17 cellular contexts compared by ENCODE assay signal in the genomic region with DNA sequence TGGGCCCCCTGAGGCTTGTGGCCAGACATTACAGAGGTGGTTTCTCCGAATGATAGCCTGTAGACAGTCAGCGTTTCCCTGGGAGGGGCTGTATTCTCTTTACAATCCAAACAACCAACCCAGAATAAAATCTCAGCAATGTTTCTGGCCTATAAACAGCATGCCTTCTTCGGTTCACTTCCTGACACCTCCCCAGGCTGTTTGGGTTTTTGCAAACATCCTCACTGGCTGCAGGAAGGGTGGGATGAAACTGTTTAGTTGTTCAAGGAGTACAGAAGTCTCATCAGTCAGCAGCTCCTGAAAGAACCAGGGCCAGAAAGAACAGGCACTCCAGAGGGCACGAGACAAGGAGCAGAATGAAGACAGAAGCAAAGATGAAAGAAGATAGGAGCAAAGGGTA.
A peak's percentile ranks its signal among the peaks of the same experiment; 100 is the strongest.
DNase-seq lines count a peak whose midpoint lies in the region; ATAC-seq and TF ChIP-seq lines count a peak whose summit lies in the region.
"Had no signal": no experiment of that assay in that cellular context is flagged by ENCODE, and none has a peak within 500 bp of the region (broad histone marks: within the 10 kb centered on the region; RNA-seq: fewer than 3 reads in every experiment).

No MANE protein-coding gene starts in this region.

- CTCF ChIA-PET in CD4-positive, alpha-beta memory T cell (lab: Charles Lee; ENCODE audit: partially characterized antibody): no interaction called here
- CTCF ChIA-PET in Calu3 (lab: Charles Lee): no interaction called here

- peaks cover 3% of the 10 kb centered on the region for H3K36me3 Mint-ChIP-seq in osteocyte (ENCODE audit: unreplicated experiment)
- no peaks in the 10 kb centered on the region for H3K36me3 Mint-ChIP-seq in CD4-positive, alpha-beta memory T cell
- H3K36me3 Mint-ChIP-seq in Calu3 (ENCODE audit: insufficient read depth, unreplicated experiment): no peaks in the 10 kb centered on the region

- peak; percentile 54 to 55 for ATAC-seq in left cardiac atrium
- ATAC-seq in HG02970 (IDR thresholded peaks at IDR 0.05; ENCODE audit: low FRiP score, unreplicated experiment): no peak

- peaks cover 29% of the 10 kb centered on the region for H3K4me1 Mint-ChIP-seq in osteocyte (ENCODE audit: unreplicated experiment)
- no peaks in the 10 kb centered on the region for H3K4me1 Mint-ChIP-seq in CD4-positive, alpha-beta memory T cell
- no peaks in the 10 kb centered on the region for H3K4me1 Mint-ChIP-seq in Calu3 (ENCODE audit: low read depth, unreplicated experiment)

- H3K4me3 Mint-ChIP-seq in osteocyte (ENCODE audit: unreplicated experiment) (peak overlapping the region; percentile 49), Calu3 (ENCODE audit: low read depth, unreplicated experiment) (no peak overlapping the region)
- no peak overlapping the region for H3K4me3 Mint-ChIP-seq in CD4-positive, alpha-beta memory T cell
- H3K4me3 Mint-ChIP-seq: H9, nephron progenitor cell had no signal

- peaks cover 11 to 24% (median 14%) of the 10 kb centered on the region in 10 experiments for H3K4me1 ChIP-seq in BLaER1 treated with 17β-estradiol and CSF1 and Interleukin-3, amounts not matched to agents 10 nM and 100 nM
- no peaks in the 10 kb centered on the region for H3K4me1 ChIP-seq in adipocyte (ENCODE audit: control insufficient read depth, insufficient read depth, low read length)
- H3K4me1 ChIP-seq in CD4-positive, alpha-beta memory T cell (ENCODE audit: insufficient read depth, low read length): no peaks in the 10 kb centered on the region

- no peak overlapping the region for H3K4me3 ChIP-seq in BLaER1 treated with 17β-estradiol and CSF1 and Interleukin-3, amounts not matched to agents 10 nM and 100 nM
- no peak overlapping the region for H3K4me3 ChIP-seq in adipocyte (ENCODE audit: low read length)
- H3K4me3 ChIP-seq in CD4-positive, alpha-beta memory T cell (ENCODE audit: low read length in 2 of 2): no peak overlapping the region
- H3K4me3 ChIP-seq: sigmoid colon, tibial nerve had no signal

- TF ChIP-seq CTCF in osteocyte (IDR thresholded peaks at IDR 0.05): no peak
- TF ChIP-seq CTCF in Calu3 (IDR thresholded peaks at IDR 0.05; ENCODE audit: unreplicated experiment): no peak

- peak; percentile 80 for DNase-seq in adipocyte (ENCODE audit: low read depth)
- DNase-seq in left cardiac atrium: no peak
- no peak for DNase-seq in osteocyte (ENCODE audit: extremely low spot score, unreplicated experiment)
- DNase-seq in CD4-positive, alpha-beta memory T cell: no peak
- DNase-seq in NCI-H2081 (lab: John Stamatoyannopoulos, UW): no peak
- DNase-seq in Calu3: no peak
- DNase-seq: activated effector memory CD4-positive, alpha-beta T cell treated with anti-CD3 and anti-CD28 coated beads, Interleukin-2, amount 50 U/mL, for 16 hours; amygdala; dermis blood vessel endothelial cell; H9; NCI-H187 treated with DMSO at 0.1 percent for 48 hours; NCI-H524; nephron progenitor cell; sigmoid colon had no signal

- H3K9me3 Mint-ChIP-seq in osteocyte (ENCODE audit: unreplicated experiment) (peaks cover 7% of the 10 kb centered on the region), Calu3 (ENCODE audit: low read depth, unreplicated experiment) (no peaks in the 10 kb centered on the region)
- peaks cover 0 to 2% (median 0%) of the 10 kb centered on the region in 8 donors for H3K9me3 Mint-ChIP-seq in CD4-positive, alpha-beta memory T cell

- H3K27ac ChIP-seq in BLaER1 treated with 17β-estradiol and CSF1 and Interleukin-3, amounts not matched to agents 10 nM and 100 nM: no peak overlapping the region
- H3K27ac ChIP-seq in CD4-positive, alpha-beta memory T cell (ENCODE audit: low read depth, low read length): no peak overlapping the region

- POLR2A ChIA-PET in CD4-positive, alpha-beta memory T cell (lab: Charles Lee; ENCODE audit: partially characterized antibody): no interaction called here

- no TSS peak for BruUV-seq in Calu3 (replicated peaks; lab: Mats Ljungman, UMichigan)

- intact Hi-C loops in left cardiac atrium (cut with DNase I): no loop called here
- intact Hi-C loops in CD4-positive, alpha-beta memory T cell (cut with micrococcal nuclease): no loop called here
- intact Hi-C loops in Calu3 (cut with micrococcal nuclease; ENCODE audit: unreplicated experiment): no loop called here

- H3K27ac Mint-ChIP-seq in osteocyte (ENCODE audit: unreplicated experiment) (peak overlapping the region; percentile 76), Calu3 (ENCODE audit: unreplicated experiment) (no peak overlapping the region)
- peak overlapping the region in 1 of 7 donors; percentile 26 for H3K27ac Mint-ChIP-seq in CD4-positive, alpha-beta memory T cell
- H3K27ac Mint-ChIP-seq: H9, nephron progenitor cell had no signal

- peaks cover 0 to 10% (median 0%) of the 10 kb centered on the region in 11 experiments; a peak in 4 of 22 replicates for H3K9me3 ChIP-seq in BLaER1 treated with 17β-estradiol and CSF1 and Interleukin-3, amounts not matched to agents 10 nM and 100 nM (replicated peaks in 1 of 11)
- no peaks in the 10 kb centered on the region for H3K9me3 ChIP-seq in adipocyte (ENCODE audit: control insufficient read depth, low read length)
- no peaks in the 10 kb centered on the region for H3K9me3 ChIP-seq in CD4-positive, alpha-beta memory T cell (ENCODE audit: control insufficient read depth in 1 of 2, low read length in 2 of 2)
- H3K9me3 ChIP-seq: sigmoid colon, tibial nerve had no signal

- no peaks in the 10 kb centered on the region for H3K27me3 ChIP-seq in BLaER1 treated with 17β-estradiol and CSF1 and Interleukin-3, amounts not matched to agents 10 nM and 100 nM
- H3K27me3 ChIP-seq in adipocyte (replicated peaks; ENCODE audit: control insufficient read depth, insufficient read depth, low read length): no peaks in the 10 kb centered on the region
- no peaks in the 10 kb centered on the region for H3K27me3 ChIP-seq in CD4-positive, alpha-beta memory T cell (ENCODE audit: insufficient read depth, low read length)
- H3K27me3 ChIP-seq: sigmoid colon, tibial nerve had no signal

- H3K4me2 ChIP-seq in BLaER1 treated with 17β-estradiol and CSF1 and Interleukin-3, amounts not matched to agents 10 nM and 100 nM: peak overlapping the region; percentile 21 to 74 (median 52)

- no peak overlapping the region for H3K9ac ChIP-seq in BLaER1 treated with 17β-estradiol and CSF1 and Interleukin-3, amounts not matched to agents 10 nM and 100 nM
- no peak overlapping the region for H3K9ac ChIP-seq in adipocyte (ENCODE audit: low read length)

- H3K36me3 ChIP-seq in BLaER1 treated with 17β-estradiol and CSF1 and Interleukin-3, amounts not matched to agents 10 nM and 100 nM: no peaks in the 10 kb centered on the region
- no peaks in the 10 kb centered on the region for H3K36me3 ChIP-seq in adipocyte (ENCODE audit: control insufficient read depth, insufficient read depth, low read length, severe bottlenecking)
- H3K36me3 ChIP-seq in CD4-positive, alpha-beta memory T cell (ENCODE audit: insufficient read depth, low read length): no peaks in the 10 kb centered on the region
- H3K36me3 ChIP-seq: sigmoid colon, tibial nerve had no signal

- H3K27me3 Mint-ChIP-seq in osteocyte (ENCODE audit: unreplicated experiment) (no peaks in the 10 kb centered on the region), Calu3 (ENCODE audit: unreplicated experiment) (peaks cover 7% of the 10 kb centered on the region)
- H3K27me3 Mint-ChIP-seq in CD4-positive, alpha-beta memory T cell: peaks cover 7 to 25% of the 10 kb centered on the region in 2 donors

- no peaks in the 10 kb centered on the region for H4K20me1 ChIP-seq in BLaER1 treated with 17β-estradiol and CSF1 and Interleukin-3, amounts not matched to agents 10 nM and 100 nM
